1 cellular context compared by ENCODE assay signal in genomic region chr14:48536318-48536717, GRCh38.
TF ChIP-seq lines count a peak whose summit lies in the region.

No MANE protein-coding gene starts in this region.

TF ChIP-seq in H1, 55 proteins besides CTCF, POLR2A, EP300 and RAD21:
- no peak for TF ChIP-seq CEBPB (IDR thresholded peaks at IDR 0.05; ENCODE audit: low read depth, low read length)
- peak; percentile 46 for TF ChIP-seq MAX (IDR thresholded peaks at IDR 0.05)
TF ChIP-seq in H1: peak in this region for 1.
